38 cellular contexts compared by ENCODE assay signal in genomic region chr19:31705656-31706055, GRCh38.
"Had no signal": no experiment of that assay in that cellular context is flagged by ENCODE, and none has a peak within 500 bp of the region (broad histone marks: within the 10 kb centered on the region; RNA-seq: fewer than 3 reads in every experiment).

No MANE protein-coding gene starts in this region.

- H3K4me3 Mint-ChIP-seq: activated naive CD4-positive, alpha-beta T cell treated with anti-CD3 and anti-CD28 coated beads for 36 hours; activated naive CD4-positive, alpha-beta T cell treated with anti-CD3 and anti-CD28 coated beads, Interleukin-2, amount 10 ng/mL, durations not matched to agents 7 days and 5 days; activated naive CD4-positive, alpha-beta T cell treated with anti-CD3 and anti-CD28 coated beads, Interleukin-2, amount 50 U/mL, for 24 hours; activated naive CD8-positive, alpha-beta T cell; activated naive CD8-positive, alpha-beta T cell treated with anti-CD3 and anti-CD28 coated beads for 36 hours; activated naive CD8-positive, alpha-beta T cell treated with anti-CD3 and anti-CD28 coated beads, Interleukin-2, amount 10 ng/mL, durations not matched to agents 7 days and 5 days; activated naive CD8-positive, alpha-beta T cell treated with anti-CD3 and anti-CD28 coated beads, Interleukin-2, amount 50 U/mL, for 24 hours; activated T-cell treated with anti-CD3 and anti-CD28 coated beads, Interleukin-2, amount 50 U/mL, for 24 hours; activated T-cell treated with anti-CD3 and anti-CD28 coated beads, Interleukin-2, amount 50 U/mL, for 4 hours; activated T-cell treated with anti-CD3 and anti-CD28 coated beads, Interleukin-2, amount 50 U/mL, for 72 hours; activated T-helper 1 cell treated with anti-CD3 and anti-CD28 coated beads, Interleukin-12 subunit alpha, Interleukin-12 subunit beta, Interleukin-2, Interleukin-4 antibody, amounts not matched to agents 30 ng/mL and 10 ng/mL and 1 ng/mL, durations not matched to agents 14 hours and 24 hours and 36 hours; activated T-helper 17 cell treated with anti-CD3 and anti-CD28 coated beads, Interleukin-2, amount 50 U/mL, for 72 hours; brain; central memory CD8-positive, alpha-beta T cell had no signal

- DNase-seq: activated effector memory CD4-positive, alpha-beta T cell treated with anti-CD3 and anti-CD28 coated beads, Interleukin-2, amount 50 U/mL, for 16 hours; activated effector memory CD4-positive, alpha-beta T cell treated with Interleukin-2 at 50 U/mL for 16 hours; activated gamma-delta T cell; activated gamma-delta T cell treated with Interleukin-2 at 50 U/mL for 16 hours; activated naive CD4-positive, alpha-beta T cell; activated naive CD4-positive, alpha-beta T cell treated with anti-CD3 and anti-CD28 coated beads for 36 hours; activated naive CD4-positive, alpha-beta T cell treated with anti-CD3 and anti-CD28 coated beads, Interleukin-2, amount 10 ng/mL, durations not matched to agents 7 days and 5 days; activated naive CD4-positive, alpha-beta T cell treated with anti-CD3 and anti-CD28 coated beads, Interleukin-2, amount 50 U/mL, for 16 hours; activated naive CD4-positive, alpha-beta T cell treated with Interleukin-2 at 50 U/mL for 16 hours; activated naive CD8-positive, alpha-beta T cell treated with anti-CD3 and anti-CD28 coated beads for 36 hours; activated naive CD8-positive, alpha-beta T cell treated with anti-CD3 and anti-CD28 coated beads, Interleukin-2, amount 10 ng/mL, durations not matched to agents 7 days and 5 days; activated naive CD8-positive, alpha-beta T cell treated with anti-CD3 and anti-CD28 coated beads, Interleukin-2, amount 50 U/mL, for 24 hours; activated T-cell treated with anti-CD3 and anti-CD28 coated beads, Interleukin-2, amount 50 U/mL, for 1 hour; activated T-cell treated with anti-CD3 and anti-CD28 coated beads, Interleukin-2, amount 50 U/mL, for 24 hours; activated T-cell treated with anti-CD3 and anti-CD28 coated beads, Interleukin-2, amount 50 U/mL, for 4 hours; activated T-cell treated with anti-CD3 and anti-CD28 coated beads, Interleukin-2, amount 50 U/mL, for 48 hours; activated T-cell treated with anti-CD3 and anti-CD28 coated beads, Interleukin-2, amount 50 U/mL, for 72 hours; adrenal gland; amniotic stem cell; amygdala; anterior cingulate cortex; aorta; body of pancreas; brain microvascular endothelial cell; caudate nucleus; central memory CD4-positive, alpha-beta T cell; cerebellar nuclear complex had no signal

- H3K27ac ChIP-seq: adrenal gland, ascending aorta, body of pancreas, brain microvascular endothelial cell, breast epithelium, cardiac muscle cell had no signal

- H3K9me3 ChIP-seq: adrenal gland had no signal

- H3K4me1 ChIP-seq: adrenal gland, ascending aorta, body of pancreas, breast epithelium had no signal

- H3K36me3 Mint-ChIP-seq: activated naive CD4-positive, alpha-beta T cell treated with anti-CD3 and anti-CD28 coated beads, Interleukin-2, amount 10 ng/mL, durations not matched to agents 7 days and 5 days; activated naive CD4-positive, alpha-beta T cell treated with anti-CD3 and anti-CD28 coated beads, Interleukin-2, amount 50 U/mL, for 24 hours; activated naive CD4-positive, alpha-beta T cell treated with anti-CD3 and anti-CD28 coated beads, Interleukin-2, amount 50 U/mL, for 72 hours; activated naive CD8-positive, alpha-beta T cell; activated naive CD8-positive, alpha-beta T cell treated with anti-CD3 and anti-CD28 coated beads for 36 hours; activated naive CD8-positive, alpha-beta T cell treated with anti-CD3 and anti-CD28 coated beads, Interleukin-2, amount 10 ng/mL, durations not matched to agents 7 days and 5 days; brain had no signal

- H3K36me3 ChIP-seq: adrenal gland, ascending aorta, brain microvascular endothelial cell, breast epithelium, cardiac muscle cell had no signal

- H3K27me3 Mint-ChIP-seq: activated naive CD4-positive, alpha-beta T cell treated with anti-CD3 and anti-CD28 coated beads, Interleukin-2, amount 10 ng/mL, durations not matched to agents 7 days and 5 days; activated naive CD8-positive, alpha-beta T cell; activated naive CD8-positive, alpha-beta T cell treated with anti-CD3 and anti-CD28 coated beads for 36 hours; activated naive CD8-positive, alpha-beta T cell treated with anti-CD3 and anti-CD28 coated beads, Interleukin-2, amount 10 ng/mL, durations not matched to agents 7 days and 5 days; activated naive CD8-positive, alpha-beta T cell treated with anti-CD3 and anti-CD28 coated beads, Interleukin-2, amount 50 U/mL, for 24 hours; activated T-cell treated with anti-CD3 and anti-CD28 coated beads, Interleukin-2, amount 50 U/mL, for 24 hours; activated T-helper 17 cell treated with anti-CD3 and anti-CD28 coated beads, Interleukin-2, amount 50 U/mL, for 72 hours; central memory CD8-positive, alpha-beta T cell had no signal

- H3K27me3 ChIP-seq: adrenal gland, ascending aorta, body of pancreas, brain microvascular endothelial cell, breast epithelium, cardiac muscle cell had no signal

- H3K4me1 Mint-ChIP-seq: activated naive CD4-positive, alpha-beta T cell treated with anti-CD3 and anti-CD28 coated beads, Interleukin-2, amount 10 ng/mL, durations not matched to agents 7 days and 5 days; activated naive CD4-positive, alpha-beta T cell treated with anti-CD3 and anti-CD28 coated beads, Interleukin-2, amount 50 U/mL, for 24 hours; activated naive CD8-positive, alpha-beta T cell treated with anti-CD3 and anti-CD28 coated beads for 36 hours; activated naive CD8-positive, alpha-beta T cell treated with anti-CD3 and anti-CD28 coated beads, Interleukin-2, amount 10 ng/mL, durations not matched to agents 7 days and 5 days; activated naive CD8-positive, alpha-beta T cell treated with anti-CD3 and anti-CD28 coated beads, Interleukin-2, amount 50 U/mL, for 24 hours; activated T-helper 17 cell treated with anti-CD3 and anti-CD28 coated beads, Interleukin-2, amount 50 U/mL, for 72 hours; central memory CD8-positive, alpha-beta T cell had no signal

- H3K4me3 ChIP-seq: adrenal gland, ascending aorta, body of pancreas, breast epithelium, cardiac muscle cell had no signal

- H3K27ac Mint-ChIP-seq: activated naive CD4-positive, alpha-beta T cell treated with anti-CD3 and anti-CD28 coated beads for 36 hours; activated naive CD4-positive, alpha-beta T cell treated with anti-CD3 and anti-CD28 coated beads, Interleukin-2, amount 10 ng/mL, durations not matched to agents 7 days and 5 days; activated naive CD4-positive, alpha-beta T cell treated with anti-CD3 and anti-CD28 coated beads, Interleukin-2, amount 50 U/mL, for 24 hours; activated naive CD4-positive, alpha-beta T cell treated with anti-CD3 and anti-CD28 coated beads, Interleukin-2, amount 50 U/mL, for 72 hours; activated naive CD8-positive, alpha-beta T cell; activated naive CD8-positive, alpha-beta T cell treated with anti-CD3 and anti-CD28 coated beads for 36 hours; activated naive CD8-positive, alpha-beta T cell treated with anti-CD3 and anti-CD28 coated beads, Interleukin-2, amount 10 ng/mL, durations not matched to agents 7 days and 5 days; activated naive CD8-positive, alpha-beta T cell treated with anti-CD3 and anti-CD28 coated beads, Interleukin-2, amount 50 U/mL, for 24 hours; activated T-cell treated with anti-CD3 and anti-CD28 coated beads, Interleukin-2, amount 50 U/mL, for 24 hours; activated T-cell treated with anti-CD3 and anti-CD28 coated beads, Interleukin-2, amount 50 U/mL, for 72 hours; activated T-helper 1 cell treated with anti-CD3 and anti-CD28 coated beads, Interleukin-12 subunit alpha, Interleukin-12 subunit beta, Interleukin-2, Interleukin-4 antibody, amounts not matched to agents 30 ng/mL and 10 ng/mL and 1 ng/mL, durations not matched to agents 14 hours and 24 hours and 36 hours; activated T-helper 17 cell treated with anti-CD3 and anti-CD28 coated beads, Interleukin-2, amount 50 U/mL, for 72 hours; activated T-helper 2 cell treated with anti-CD3 and anti-CD28 coated beads, Interferon-gamma antibody, Interleukin-2, Interleukin-4, amounts not matched to agents 10 μg/mL and 5 μg/mL and 100 μg/mL, durations not matched to agents 14 hours and 24 hours and 36 hours; brain had no signal
